ENCODE assay signal across 8 cellular contexts in the genomic region with DNA sequence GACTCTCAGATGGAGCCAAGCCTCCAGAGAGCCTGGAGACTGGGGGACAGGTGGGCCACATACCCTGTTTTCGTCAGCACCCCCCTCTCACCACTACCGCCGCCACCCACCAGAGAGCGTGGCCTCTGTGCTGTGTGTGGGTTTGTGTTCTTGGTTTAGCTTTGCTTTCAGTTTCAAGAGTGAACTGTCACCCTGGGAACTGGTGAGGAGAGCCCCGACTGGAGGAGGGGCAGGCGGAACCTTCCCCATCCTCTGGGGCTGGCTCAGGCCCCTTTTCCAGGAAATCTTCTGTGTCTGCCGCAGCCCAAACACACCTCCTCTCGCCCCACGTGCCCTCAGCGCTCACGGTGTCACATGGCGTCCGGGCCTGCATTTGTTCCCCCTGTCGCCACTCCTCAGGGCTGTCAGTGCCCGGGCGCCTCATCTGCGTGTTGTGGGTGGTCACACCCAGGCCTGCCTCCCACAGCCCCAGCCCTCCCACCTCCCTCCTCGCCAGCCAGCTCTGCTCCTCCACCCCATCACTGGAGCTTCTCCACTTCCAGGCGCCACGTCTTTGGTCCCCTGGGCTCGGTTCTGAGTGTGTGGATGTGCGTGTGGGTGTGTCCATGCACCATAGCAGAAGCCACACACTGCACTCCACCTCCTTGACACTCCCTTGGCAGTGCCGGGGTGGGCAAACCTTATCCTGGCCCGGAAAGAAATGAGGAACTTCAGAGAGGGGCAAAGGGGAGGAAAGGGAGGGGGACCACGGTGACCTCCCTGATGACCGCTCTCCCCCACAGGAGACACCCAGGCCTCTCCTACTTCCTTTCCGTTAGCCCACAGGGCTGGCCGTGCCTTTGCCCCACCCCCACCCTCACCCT. TPM values are rescaled to one million over a fixed set of nuclear protein-coding genes. Genes with fewer than 3 reads are reported as not detected.
DNase-seq lines count a peak whose midpoint lies in the region; ATAC-seq and TF ChIP-seq lines count a peak whose summit lies in the region.

No MANE protein-coding gene starts in this region.

- no peaks in the 10 kb centered on the region for H3K36me3 ChIP-seq in GM23248 (ENCODE audit: low read depth)

- peaks cover 52% of the 10 kb centered on the region for H3K79me2 ChIP-seq in GM23248 (ENCODE audit: insufficient read depth)

- H3K4me1 ChIP-seq in GM23248 (ENCODE audit: insufficient read depth): peaks cover 21% of the 10 kb centered on the region

- peak; percentile 34 for TF ChIP-seq CTCF in GM10248 (IDR thresholded peaks at IDR 0.05; ENCODE audit: control extremely low read depth, extremely low read depth, low read depth, missing control alignments)

- H3K9ac ChIP-seq in GM23248: peak overlapping the region; percentile 64

- H3K4me3 ChIP-seq in GM23248: peak overlapping the region; percentile 11; the same call in 1 of the 2 replicates

- no peaks in the 10 kb centered on the region for H4K20me1 ChIP-seq in GM23248 (ENCODE audit: insufficient read depth)

- peak; percentile 74 for DNase-seq in GM10248 (ENCODE audit: extremely low spot score)
- peak; percentile 60 for DNase-seq in GM23248
- peak; percentile 80 to 86 for DNase-seq in NOMO-1 (lab: John Stamatoyannopoulos, UW; ENCODE audit: unreplicated experiment in 2 of 2)
- DNase-seq in activated T-helper 1 cell treated with Interleukin-2 at 50 U/mL for 16 hours (ENCODE audit: low read depth): peak; percentile 68
- DNase-seq in left lobe of liver (ENCODE audit: low spot score): no peak
- DNase-seq in stimulated activated CD8-positive, alpha-beta memory T cell treated with anti-CD3 and anti-CD28 coated beads, Interleukin-4, amount 100 ng/mL, for 4 hours (ENCODE audit: low read depth in 2 of 2, low spot score in 1 of 2): peak; percentile 24 to 54
- no peak for DNase-seq in NCI-H1092 (lab: John Stamatoyannopoulos, UW)
- DNase-seq in NCI-H1417 treated with DMSO at 0.1 percent for 48 hours (lab: John Stamatoyannopoulos, UW): no peak

- CTCF ChIA-PET in GM10248 (lab: Yijun Ruan, JAX): interaction anchor here (0.9 to 7.9 kb wide), 4 partner anchors 22 to 108 kb away, joined by 3 to 92 read pairs (median 30); no protein-coding TSS in a partner anchor

- ATAC-seq in left lobe of liver: peak; percentile 57

- in situ Hi-C loops in GM23248 (cut with MboI): no loop called here

- POLR2A ChIA-PET in GM10248 (lab: Yijun Ruan, JAX): interaction anchor here (0.5 to 0.8 kb wide), 2 partner anchors 21 to 119 kb away, joined by 5 to 6 read pairs; no protein-coding TSS in a partner anchor

- H3F3A ChIP-seq in GM23248 (ENCODE audit: insufficient read depth): no peaks in the 10 kb centered on the region

- no peaks in the 10 kb centered on the region for H3K9me3 ChIP-seq in GM23248 (ENCODE audit: low read depth)

- H3K9me2 ChIP-seq in GM23248 (ENCODE audit: insufficient read depth): no peaks in the 10 kb centered on the region

- H3K27me3 ChIP-seq in GM23248 (replicated peaks; ENCODE audit: insufficient read depth): no peaks in the 10 kb centered on the region

- H3K27ac ChIP-seq in GM23248: peak overlapping the region; percentile 68

- 9 to 11% methylated on average over 6 to 25 of the region's 28 CpGs for WGBS in GM23248 (ENCODE audit: low coverage in 1 of 2, low lambda C conversion rate in 2 of 2, missing lambda C conversion rate in 2 of 2), 2 experiments

- H2AFZ ChIP-seq in GM23248: peak overlapping the region; percentile 51

- H3K4me2 ChIP-seq in GM23248 (ENCODE audit: unreplicated experiment): peak overlapping the region; percentile 53

RNA-seq across cellular contexts. Expression of a gene that starts 27.8 kb away (rescaled TPM):
- total RNA-seq in GM23248 (2014; rRNA removed; shearing (Covaris generic)): 16.5 and 19.2 TPM in 2 replicates
- polyA plus RNA-seq in GM23248 (2016; fragmentation: Nextera tagmentation; extraction: Ambion mirVana): 9.4 TPM in 2 replicates
- total RNA-seq in left lobe of liver: 1.4 TPM

Comparison
In these comparisons a context has a peak if more than half of its experiments do, and no peak if none do; other contexts are left out.
1. DNase-seq: peak in GM10248 (single experiment), GM23248 (single experiment), NOMO-1 (2 of 2), activated T-helper 1 cell treated with Interleukin-2 at 50 U/mL for 16 hours (single experiment) and stimulated activated CD8-positive, alpha-beta memory T cell treated with anti-CD3 and anti-CD28 coated beads, Interleukin-4, amount 100 ng/mL, for 4 hours (2 of 2); none in left lobe of liver (single experiment), NCI-H1092 (single experiment) and NCI-H1417 treated with DMSO at 0.1 percent for 48 hours (single experiment).